In genomic region chr10:4851176-4851575, GRCh38 we compare ENCODE assay signal across 25 cellular contexts. TPM values are rescaled to one million over a fixed set of nuclear protein-coding genes. Genes with fewer than 3 reads are reported as not detected.
DNase-seq lines count a peak whose midpoint lies in the region; ATAC-seq, FAIRE-seq and TF ChIP-seq lines count a peak whose summit lies in the region.
"Had no signal": no experiment of that assay in that cellular context is flagged by ENCODE, and none has a peak within 500 bp of the region (broad histone marks: within the 10 kb centered on the region; RNA-seq: fewer than 3 reads in every experiment).

No MANE protein-coding gene starts in this region.

- H3K27ac ChIP-seq in left ventricle myocardium inferior (replicated peaks) (peak overlapping the region; percentile 53), ascending aorta (peak overlapping the region; percentile 53 to 70), pancreas (peak overlapping the region in 3 of 4 donors; percentile 34 to 80 (median 73)), thyroid gland (peak overlapping the region; percentile 48 to 89 (median 73))
- H3K27ac ChIP-seq: GM23248, HL-60, Peyer's patch had no signal

- ATAC-seq in pancreas = peak in 3 of 4 donors; percentile 1 to 3 (median 2)
- no peak for ATAC-seq in GM18519 (IDR thresholded peaks at IDR 0.05; ENCODE audit: low FRiP score, unreplicated experiment)
- ATAC-seq in HG02678 (IDR thresholded peaks at IDR 0.05; ENCODE audit: unreplicated experiment) = no peak

- no peak for DNase-seq in left ventricle myocardium inferior
- DNase-seq in cardiac septum (ENCODE audit: low spot score) = no peak
- no peak for DNase-seq in ascending aorta (ENCODE audit: low spot score in 2 of 2)
- no peak for DNase-seq in pancreas
- no peak for DNase-seq in thyroid gland
- no peak for DNase-seq in stimulated activated naive CD4-positive, alpha-beta T cell treated with Interleukin-2 at 50 U/mL for 16 hours (lab: John Stamatoyannopoulos, UW)
- DNase-seq: Caco-2; CD4-positive, alpha-beta T cell; DMS153; GDM1; GM23248; HCEC 1CT; MM.1S; NCI-H2081 treated with DMSO at 0.1 percent for 48 hours; NCI-H510A; NCI-H748 treated with DMSO at 0.1 percent for 48 hours; NK-92 treated with Interleukin-12 subunit alpha and Interleukin-12 subunit beta, amount 100 ng/mL, for 24 hours; Peyer's patch had no signal

- TF ChIP-seq CTCF in left ventricle myocardium inferior (IDR thresholded peaks at IDR 0.05; ENCODE audit: borderline replicate concordance) = no peak
- TF ChIP-seq CTCF in ascending aorta (IDR thresholded peaks at IDR 0.05) = no peak
- no peak for TF ChIP-seq CTCF in pancreas (IDR thresholded peaks at IDR 0.05)
- TF ChIP-seq CTCF in thyroid gland (IDR thresholded peaks at IDR 0.05) = no peak

- H3K36me3 ChIP-seq in left ventricle myocardium inferior (peaks cover 5% of the 10 kb centered on the region), ascending aorta (no peaks in the 10 kb centered on the region), pancreas (no peaks in the 10 kb centered on the region), thyroid gland (no peaks in the 10 kb centered on the region)
- H3K36me3 ChIP-seq: Peyer's patch had no signal

- H3K4me3 ChIP-seq in left ventricle myocardium inferior (no peak overlapping the region), ascending aorta (no peak overlapping the region), pancreas (no peak overlapping the region), thyroid gland (replicated peaks in 1 of 3) (no peak overlapping the region)
- H3K4me3 ChIP-seq: GM23248, Peyer's patch had no signal

- TF ChIP-seq POLR2A in thyroid gland (IDR thresholded peaks at IDR 0.05) = no peak

- no peak for FAIRE-seq in pancreas (lab: Jason Lieb, UNC)
- FAIRE-seq: A204.1, HTR-8/SVneo had no signal

- H3K27me3 ChIP-seq in left ventricle myocardium inferior (ENCODE audit: low read depth) (no peaks in the 10 kb centered on the region), ascending aorta (no peaks in the 10 kb centered on the region), pancreas (no peaks in the 10 kb centered on the region), thyroid gland (no peaks in the 10 kb centered on the region)
- H3K27me3 ChIP-seq: Peyer's patch had no signal

- H3K9me3 ChIP-seq in left ventricle myocardium inferior (replicated peaks) (no peaks in the 10 kb centered on the region), ascending aorta (no peaks in the 10 kb centered on the region), pancreas (no peaks in the 10 kb centered on the region), thyroid gland (no peaks in the 10 kb centered on the region)
- H3K9me3 ChIP-seq: Caco-2, Peyer's patch had no signal

- H3K4me1 ChIP-seq in left ventricle myocardium inferior (peaks cover 47% of the 10 kb centered on the region), ascending aorta (peaks cover 2 to 26% of the 10 kb centered on the region in 2 donors), pancreas (peaks cover 12 to 37% (median 19%) of the 10 kb centered on the region in 3 donors), thyroid gland (peaks cover 24 to 30% of the 10 kb centered on the region in 2 donors)
- H3K4me1 ChIP-seq: Peyer's patch had no signal

- WGBS in pancreas, 2 donors = 87 to 91% methylated on average over 5 of the region's 5 CpGs
- 93 to 97% methylated on average over 5 of the region's 5 CpGs for WGBS in thyroid gland, 2 donors

- intact Hi-C loops in left ventricle myocardium inferior (cut with micrococcal nuclease) = loop anchor here (10.0 kb wide), 2 partner anchors 114 to 434 kb away; partner anchors contain the start of gene AKR1C1
- intact Hi-C loops in cardiac septum (cut with DNase I) = loop anchor here (1.0 to 5.0 kb wide), 3 partner anchors 96 to 243 kb away; partner anchors contain the start of gene AKR1C3
- intact Hi-C loops in ascending aorta (cut with DNase I) = loop anchor here (5.0 kb wide), 1 partner anchor 51 kb away; no protein-coding TSS in a partner anchor
- intact Hi-C loops in pancreas (cut with DNase I) = no loop called here
- intact Hi-C loops in thyroid gland (cut with DNase I) = no loop called here

RNA-seq across cellular contexts. Expression of gene AKR1E2, which starts 25.2 kb away (rescaled TPM):
- total RNA-seq in left ventricle myocardium inferior (5.9 TPM), cardiac septum (7.6 TPM), ascending aorta (0.53 TPM), pancreas (10 to 100 TPM in 1 of 6 donors, 1 to 10 TPM in 5; 1.5 to 10.2 (median 2.7) TPM), thyroid gland (10 to 100 TPM; 14.4 to 18.5 (median 15.9) TPM)
- polyA plus RNA-seq in pancreas = 1 to 10 TPM in 1 of 2 donors, under 1 TPM in 1; 0.85 to 1.1 TPM
- total RNA-seq: Daoy, LHCN-M2 had no signal

Comparison
In these comparisons a context has a peak if more than half of its experiments do, and no peak if none do; other contexts are left out.
1. ATAC-seq: peak in pancreas (3 of 4); none in GM18519 (single experiment) and HG02678 (single experiment).
2. intact Hi-C loops: an anchor here in left ventricle myocardium inferior (10.0 kb wide), cardiac septum (1.0 to 5.0 kb wide) and ascending aorta (5.0 kb wide); none called in pancreas and thyroid gland.
3. Peak in every context shown above with its lines, with median percentiles within 50 percentile points of each other: H3K27ac ChIP-seq.